ENCODE assay signal across 1 cellular context in genomic region chr19:55526216-55527196, GRCh38.
TF ChIP-seq lines count a peak whose summit lies in the region.

No MANE protein-coding gene starts in this region.

TF ChIP-seq in HEK293, 187 proteins besides CTCF, POLR2A, EP300 and RAD21 (continued from another document and continues in another):
- peak; percentile 77 for TF ChIP-seq KLF1 (tag by site-specific recombination; IDR thresholded peaks at IDR 0.05)
- no peak for TF ChIP-seq ZFP3 (tag by site-specific recombination; IDR thresholded peaks at IDR 0.05; ENCODE audit: low read depth)
- no peak for TF ChIP-seq ZFP69B (tag by site-specific recombination; IDR thresholded peaks at IDR 0.05)
- no peak for TF ChIP-seq KLF9 (tag by site-specific recombination; IDR thresholded peaks at IDR 0.05; ENCODE audit: low read depth)
- no peak for TF ChIP-seq KLF8 (tag by site-specific recombination; IDR thresholded peaks at IDR 0.05)
- peak; percentile 61 for TF ChIP-seq HIC1 (tag by site-specific recombination; IDR thresholded peaks at IDR 0.05)
- TF ChIP-seq ZSCAN16 (tag by site-specific recombination; IDR thresholded peaks at IDR 0.05), result no peak
- TF ChIP-seq MYNN (tag by site-specific recombination; IDR thresholded peaks at IDR 0.05; ENCODE audit: borderline replicate concordance), result no peak
- TF ChIP-seq ZNF248 (tag by site-specific recombination; IDR thresholded peaks at IDR 0.05), result no peak
- TF ChIP-seq ZNF133 (tag by site-specific recombination; IDR thresholded peaks at IDR 0.05), result no peak
- TF ChIP-seq ZNF292 (tag by site-specific recombination; IDR thresholded peaks at IDR 0.05; ENCODE audit: borderline replicate concordance, low read depth), result no peak
- 0 out of 2 replicates have a peak, but pooled peaks have one; percentile 30 for TF ChIP-seq BCL11A (tag by site-specific recombination; IDR thresholded peaks at IDR 0.05; ENCODE audit: low read depth)
- TF ChIP-seq ZNF488 (tag by site-specific recombination; IDR thresholded peaks at IDR 0.05), result no peak
- TF ChIP-seq ZNF221 (tag by site-specific recombination; IDR thresholded peaks at IDR 0.05; ENCODE audit: borderline replicate concordance), result no peak
- no peak for TF ChIP-seq SALL2 (tag by site-specific recombination; IDR thresholded peaks at IDR 0.05; ENCODE audit: borderline replicate concordance)
- TF ChIP-seq ZNF266 (tag by site-specific recombination; IDR thresholded peaks at IDR 0.05; ENCODE audit: low read depth), result no peak
- peak; percentile 78 for TF ChIP-seq EGR2 (tag by site-specific recombination; IDR thresholded peaks at IDR 0.05; ENCODE audit: low read depth)
- no peak for TF ChIP-seq ZNF112 (tag by site-specific recombination; IDR thresholded peaks at IDR 0.05)
- TF ChIP-seq ZBTB48 (tag by site-specific recombination; IDR thresholded peaks at IDR 0.05), result no peak
- no peak for TF ChIP-seq ZNF785 (tag by site-specific recombination; IDR thresholded peaks at IDR 0.05)
- peak; percentile 85 for TF ChIP-seq ZNF423 (tag by site-specific recombination; IDR thresholded peaks at IDR 0.05)
- TF ChIP-seq ZNF121 (tag by site-specific recombination; IDR thresholded peaks at IDR 0.05), result no peak
- TF ChIP-seq ZNF473 (tag by site-specific recombination; IDR thresholded peaks at IDR 0.05), result no peak
- no peak for TF ChIP-seq ZNF621 (tag by site-specific recombination; IDR thresholded peaks at IDR 0.05)
- no peak for TF ChIP-seq ZNF707 (tag by site-specific recombination; IDR thresholded peaks at IDR 0.05)
- TF ChIP-seq ZNF558 (tag by site-specific recombination; IDR thresholded peaks at IDR 0.05), result no peak
- TF ChIP-seq ZSCAN30 (tag by site-specific recombination; IDR thresholded peaks at IDR 0.05), result no peak
- no peak for TF ChIP-seq ZNF350 (tag by site-specific recombination; IDR thresholded peaks at IDR 0.05)
- no peak for TF ChIP-seq ZNF658 (tag by site-specific recombination; IDR thresholded peaks at IDR 0.05)
- TF ChIP-seq ZNF280D (tag by site-specific recombination; IDR thresholded peaks at IDR 0.05), result no peak
- no peak for TF ChIP-seq ZNF837 (tag by site-specific recombination; IDR thresholded peaks at IDR 0.05)
- no peak for TF ChIP-seq FEZF1 (tag by site-specific recombination; IDR thresholded peaks at IDR 0.05)
- no peak for TF ChIP-seq ZNF660 (tag by site-specific recombination; IDR thresholded peaks at IDR 0.05)
- TF ChIP-seq ZFHX2 (tag by site-specific recombination; conservative IDR thresholded peaks at IDR 0.05), result peak; percentile 72
- TF ChIP-seq ZNF843 (tag by site-specific recombination; IDR thresholded peaks at IDR 0.05), result no peak
- no peak for TF ChIP-seq ZFP41 (tag by site-specific recombination; IDR thresholded peaks at IDR 0.05; ENCODE audit: borderline replicate concordance)
- no peak for TF ChIP-seq SETDB1 (IDR thresholded peaks at IDR 0.05; ENCODE audit: insufficient read length, low read length)
- TF ChIP-seq ZNF548 (tag by site-specific recombination; IDR thresholded peaks at IDR 0.05), result no peak
- peak; percentile 28; the same call in 1 of the 2 replicates for TF ChIP-seq ZBTB20 (tag by site-specific recombination; IDR thresholded peaks at IDR 0.05)
- no peak for TF ChIP-seq ZNF398 (tag by site-specific recombination; IDR thresholded peaks at IDR 0.05)
- no peak for TF ChIP-seq ZNF302 (tag by site-specific recombination; IDR thresholded peaks at IDR 0.05; ENCODE audit: low read depth)
- TF ChIP-seq INSM2 (tag by site-specific recombination; IDR thresholded peaks at IDR 0.05), result no peak
- TF ChIP-seq SCRT1 (tag by site-specific recombination; IDR thresholded peaks at IDR 0.05; ENCODE audit: borderline replicate concordance), result no peak
- no peak for TF ChIP-seq ZBTB10 (tag by site-specific recombination; IDR thresholded peaks at IDR 0.05)
- no peak for TF ChIP-seq ZNF670 (tag by site-specific recombination; IDR thresholded peaks at IDR 0.05; ENCODE audit: low read depth)
- TF ChIP-seq REST (tag by site-specific recombination; IDR thresholded peaks at IDR 0.05), result no peak
- TF ChIP-seq ZNF274 (IDR thresholded peaks at IDR 0.05; ENCODE audit: low read length), result no peak
- TF ChIP-seq ZNF274 (tag by site-specific recombination; IDR thresholded peaks at IDR 0.05; ENCODE audit: borderline replicate concordance), result no peak
- TF ChIP-seq GLIS2 (tag by site-specific recombination; IDR thresholded peaks at IDR 0.05), result peak; percentile 79
- no peak for TF ChIP-seq SCRT2 (tag by site-specific recombination; IDR thresholded peaks at IDR 0.05)
- no peak for TF ChIP-seq ZNF426 (tag by site-specific recombination; IDR thresholded peaks at IDR 0.05)
- TF ChIP-seq ZNF514 (tag by site-specific recombination; IDR thresholded peaks at IDR 0.05), result no peak
- no peak for TF ChIP-seq OVOL3 (tag by site-specific recombination; IDR thresholded peaks at IDR 0.05)
- 0 out of 2 replicates have a peak, but pooled peaks have one; percentile 16 for TF ChIP-seq ZNF10 (tag by site-specific recombination; IDR thresholded peaks at IDR 0.05)
- no peak for TF ChIP-seq ZNF585B (tag by site-specific recombination; IDR thresholded peaks at IDR 0.05)
- no peak for TF ChIP-seq SP3 (tag by site-specific recombination; IDR thresholded peaks at IDR 0.05)
